Comparison of ENCODE assay signal across 33 cellular contexts in the genomic region with DNA sequence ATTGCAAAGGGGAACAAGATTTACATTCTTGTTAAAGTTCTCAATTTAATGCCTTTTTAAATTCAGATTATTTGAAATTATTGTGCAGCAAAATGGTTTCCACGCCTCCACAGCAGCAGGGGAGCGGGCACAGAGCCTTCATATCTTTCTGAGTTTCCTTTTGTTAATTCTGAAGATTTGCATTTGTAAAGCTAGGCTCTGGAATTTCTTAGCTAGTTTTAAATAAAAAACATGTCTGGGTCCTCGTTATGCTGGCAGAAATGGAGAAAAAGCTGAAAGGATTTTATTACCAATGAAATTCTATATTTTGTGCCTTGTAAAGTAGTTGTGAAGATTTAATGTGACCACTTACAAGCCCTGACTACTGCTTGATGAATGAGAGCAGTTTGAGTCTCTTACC.
"Had no signal": no experiment of that assay in that cellular context is flagged by ENCODE, and none has a peak within 500 bp of the region (broad histone marks: within the 10 kb centered on the region; RNA-seq: fewer than 3 reads in every experiment).

No MANE protein-coding gene starts in this region.

- H3K4me1 Mint-ChIP-seq: nephron progenitor cell had no signal

- H3K4me3 ChIP-seq: ascending aorta, esophagus muscularis mucosa, heart left ventricle, pancreas, prostate gland, skin epidermis, thoracic aorta had no signal

- H3K27me3 Mint-ChIP-seq: activated naive CD8-positive, alpha-beta T cell treated with anti-CD3 and anti-CD28 coated beads for 36 hours; naive B cell; stimulated activated naive CD8-positive, alpha-beta T cell treated with anti-CD3 and anti-CD28 coated beads, Interleukin-15, Interleukin-2, amounts not matched to agents 100 ng/mL and 50 ng/mL, for 24 hours had no signal

- H3K36me3 ChIP-seq: ascending aorta, brain microvascular endothelial cell, pancreas, prostate gland, thoracic aorta had no signal

- H3K4me3 Mint-ChIP-seq: activated naive CD4-positive, alpha-beta T cell treated with anti-CD3 and anti-CD28 coated beads for 36 hours; activated naive CD8-positive, alpha-beta T cell treated with anti-CD3 and anti-CD28 coated beads for 36 hours; immature natural killer cell; mesothelial cell of epicardium; naive B cell; nephron progenitor cell; stimulated activated effector memory CD8-positive, alpha-beta T cell treated with anti-CD3 and anti-CD28 coated beads, Interleukin-12 subunit alpha, Interleukin-12 subunit beta, amount 100 ng/mL, for 72 hours; stimulated activated naive CD8-positive, alpha-beta T cell treated with anti-CD3 and anti-CD28 coated beads, Interleukin-15, Interleukin-2, amounts not matched to agents 100 ng/mL and 50 ng/mL, for 24 hours; T-helper 2 cell treated with Interferon-gamma antibody and Interleukin-4, amounts not matched to agents 5 μg/mL and 100 μg/mL, for 36 hours had no signal

- H3K9me3 ChIP-seq: esophagus muscularis mucosa, prostate gland, thoracic aorta had no signal

- H3K27me3 ChIP-seq: ascending aorta, brain microvascular endothelial cell, esophagus muscularis mucosa, foreskin keratinocyte, heart left ventricle, pancreas had no signal

- ATAC-seq: foreskin keratinocyte; heart left ventricle; left colon; pancreas; sciatic nerve; stimulated activated effector memory CD8-positive, alpha-beta T cell treated with anti-CD3 and anti-CD28 coated beads, Interleukin-12 subunit alpha, Interleukin-12 subunit beta, amount 100 ng/mL, for 72 hours had no signal

- H3K27ac Mint-ChIP-seq: activated naive CD4-positive, alpha-beta T cell treated with anti-CD3 and anti-CD28 coated beads for 36 hours; immature natural killer cell; mesothelial cell of epicardium; nephron progenitor cell; stimulated activated effector memory CD8-positive, alpha-beta T cell treated with anti-CD3 and anti-CD28 coated beads, Interleukin-12 subunit alpha, Interleukin-12 subunit beta, amount 100 ng/mL, for 72 hours; stimulated activated naive CD8-positive, alpha-beta T cell treated with anti-CD3 and anti-CD28 coated beads, Interleukin-15, Interleukin-2, amounts not matched to agents 100 ng/mL and 50 ng/mL, for 24 hours; T-helper 2 cell treated with Interferon-gamma antibody and Interleukin-4, amounts not matched to agents 5 μg/mL and 100 μg/mL, for 36 hours had no signal

- DNase-seq: activated CD4-positive, alpha-beta T cell treated with anti-CD3 and anti-CD28 coated beads for 48 hours; activated CD4-positive, alpha-beta T cell treated with anti-CD3 and anti-CD28 coated beads, Interleukin-2, amount 50 U/mL, for 48 hours; activated CD8-positive, alpha-beta memory T cell treated with anti-CD3 and anti-CD28 coated beads for 24 hours; activated effector memory CD4-positive, alpha-beta T cell treated with anti-CD3 and anti-CD28 coated beads, Interleukin-2, amount 50 U/mL, for 16 hours; activated naive CD4-positive, alpha-beta T cell treated with anti-CD3 and anti-CD28 coated beads for 36 hours; activated naive CD8-positive, alpha-beta T cell treated with anti-CD3 and anti-CD28 coated beads for 36 hours; brain microvascular endothelial cell; cortex of kidney; foreskin keratinocyte; heart left ventricle; immature natural killer cell; kidney; left colon; mammary epithelial cell; naive B cell; nephron progenitor cell; nucleus accumbens; pancreas; retina; stimulated activated CD4-positive, alpha-beta T cell treated with anti-CD3 and anti-CD28 coated beads, Interleukin-12 subunit alpha, Interleukin-12 subunit beta, amount 100 ng/mL, for 4 hours; stimulated activated CD4-positive, alpha-beta T cell treated with anti-CD3 and anti-CD28 coated beads, Interleukin-4, amount 100 ng/mL, for 1 hour; T-helper 1 cell; trophoblast cell had no signal

- H3K4me1 ChIP-seq: ascending aorta, esophagus muscularis mucosa, foreskin keratinocyte, heart left ventricle, pancreas, prostate gland had no signal

- H3K27ac ChIP-seq: ascending aorta, brain microvascular endothelial cell, esophagus muscularis mucosa, heart left ventricle, pancreas, prostate gland, skin epidermis, thoracic aorta had no signal
